Comparison of ENCODE assay signal across 8 cellular contexts in genomic region chr20:3847419-3847940, GRCh38. TPM values are rescaled to one million over a fixed set of nuclear protein-coding genes. Genes with fewer than 3 reads are reported as not detected.
DNase-seq lines count a peak whose midpoint lies in the region; ATAC-seq and TF ChIP-seq lines count a peak whose summit lies in the region.

No MANE protein-coding gene starts in this region.

- H3K27me3 Mint-ChIP-seq in activated B cell treated with CpG ODN at 0.5 μM for 24 hours: no peaks in the 10 kb centered on the region

- H3K36me3 Mint-ChIP-seq in activated B cell treated with CpG ODN at 0.5 μM for 24 hours (ENCODE audit: low read depth): peaks cover 8% of the 10 kb centered on the region

- ATAC-seq in activated B cell treated with CpG ODN at 0.5 μM for 24 hours (ENCODE audit: low read depth) (no peak), right cardiac atrium (no peak), HG02763 (IDR thresholded peaks at IDR 0.05; ENCODE audit: unreplicated experiment) (no peak), HG03521 (IDR thresholded peaks at IDR 0.05; ENCODE audit: unreplicated experiment) (no peak)

- H3K27ac Mint-ChIP-seq in activated B cell treated with CpG ODN at 0.5 μM for 24 hours: peak overlapping the region; percentile 80

- H3K9ac ChIP-seq in skeletal muscle tissue (ENCODE audit: low read depth in 1 of 3, low read length in 3 of 3): peak overlapping the region; percentile 87 to 99 (median 99)

- peak overlapping the region; percentile 88 for H3K4me3 Mint-ChIP-seq in activated B cell treated with CpG ODN at 0.5 μM for 24 hours

- peak; percentile 2 for DNase-seq in DMS153 (lab: John Stamatoyannopoulos, UW)
- no peak for DNase-seq in DMS153 treated with DMSO at 0.1 percent for 48 hours (lab: John Stamatoyannopoulos, UW; ENCODE audit: unreplicated experiment)
- no peak for DNase-seq in activated B cell treated with CpG ODN at 0.5 μM for 24 hours
- no peak for DNase-seq in right cardiac atrium
- DNase-seq in mesenteric fat pad (ENCODE audit: low spot score): no peak

- peaks cover 0 to 2% (median 2%) of the 10 kb centered on the region in 3 donors for H3K36me3 ChIP-seq in skeletal muscle tissue (ENCODE audit: control insufficient read depth in 3 of 3, insufficient read depth in 3 of 3, low read length in 3 of 3)

- no peak for TF ChIP-seq CTCF in activated B cell treated with CpG ODN at 0.5 μM for 24 hours (IDR thresholded peaks at IDR 0.05)

- H3K4me1 ChIP-seq in right cardiac atrium (ENCODE audit: control insufficient read depth, insufficient read depth, low read length) (peaks cover 14% of the 10 kb centered on the region), skeletal muscle tissue (ENCODE audit: control insufficient read depth in 3 of 3, insufficient read depth in 3 of 3, low read length in 3 of 3) (peaks cover 11 to 27% (median 22%) of the 10 kb centered on the region in 3 donors)

- peaks cover 26% of the 10 kb centered on the region for H3K4me1 Mint-ChIP-seq in activated B cell treated with CpG ODN at 0.5 μM for 24 hours

- peak overlapping the region; percentile 79 for H3K4me3 ChIP-seq in right cardiac atrium (ENCODE audit: low read length)
- peak overlapping the region; percentile 89 to 97 (median 93) for H3K4me3 ChIP-seq in skeletal muscle tissue (ENCODE audit: low read length in 3 of 3)

- H3K9me3 Mint-ChIP-seq in activated B cell treated with CpG ODN at 0.5 μM for 24 hours: no peaks in the 10 kb centered on the region

- H3K27ac ChIP-seq in right cardiac atrium (ENCODE audit: low read length): peak overlapping the region; percentile 93
- H3K27ac ChIP-seq in skeletal muscle tissue (ENCODE audit: low read depth, low read length): peak overlapping the region; percentile 93

- CTCF ChIA-PET in activated B cell treated with CpG ODN at 0.5 μM for 24 hours (lab: Charles Lee): no interaction called here

- intact Hi-C loops in activated B cell treated with CpG ODN at 0.5 μM for 24 hours (cut with micrococcal nuclease) (loop anchor here (2.0 kb wide), 2 partner anchors 51 to 61 kb away; partner anchors contain the start of genes CDC25B and CENPB), right cardiac atrium (cut with DNase I) (no loop called here)

- 22% methylated on average over 8 of the region's 8 CpGs for WGBS in right cardiac atrium

- POLR2A ChIA-PET in activated B cell treated with CpG ODN at 0.5 μM for 24 hours (lab: Charles Lee): interaction anchor here (1.0 kb wide), 1 partner anchor 61 kb away, joined by 4 read pairs; the partner anchor contains the start of gene CENPB

- no peaks in the 10 kb centered on the region for H3K9me3 ChIP-seq in right cardiac atrium (ENCODE audit: control insufficient read depth, low read length)
- H3K9me3 ChIP-seq in skeletal muscle tissue (ENCODE audit: control insufficient read depth in 3 of 3, low read length in 3 of 3): no peaks in the 10 kb centered on the region

- H3K27me3 ChIP-seq in right cardiac atrium (ENCODE audit: control insufficient read depth, insufficient read depth): no peaks in the 10 kb centered on the region
- H3K27me3 ChIP-seq in skeletal muscle tissue (ENCODE audit: control insufficient read depth in 3 of 3, insufficient read depth in 3 of 3, low read length in 3 of 3): no peaks in the 10 kb centered on the region

RNA-seq across cellular contexts. Expression of gene MAVS, which starts 0.8 kb away (rescaled TPM):
- total RNA-seq in activated B cell treated with CpG ODN at 0.5 μM for 24 hours (33.5 and 39.7 TPM in 2 replicates), right cardiac atrium (10 to 100 TPM; 28.5 to 32.6 (median 30.1) TPM), skeletal muscle tissue (14.6 TPM), mesenteric fat pad (43.5 TPM)
- 30.0 TPM for polyA plus RNA-seq in right cardiac atrium

RNA-seq across cellular contexts. Expression of gene AP5S1, which starts 27.1 kb away (rescaled TPM):
- total RNA-seq in activated B cell treated with CpG ODN at 0.5 μM for 24 hours: 13.4 and 13.5 TPM in 2 replicates
- 10 to 100 TPM; 12.3 to 17.2 (median 13.5) TPM for total RNA-seq in right cardiac atrium
- polyA plus RNA-seq in right cardiac atrium: 12.5 TPM
- total RNA-seq in skeletal muscle tissue: 8.9 TPM
- 13.2 TPM for total RNA-seq in mesenteric fat pad

RNA-seq across cellular contexts. Expression of gene PANK2, which starts 41.7 kb away (rescaled TPM):
- total RNA-seq in activated B cell treated with CpG ODN at 0.5 μM for 24 hours: 52.1 and 55.0 TPM in 2 replicates
- 10 to 100 TPM; 22.1 to 24.4 (median 23.2) TPM for total RNA-seq in right cardiac atrium
- polyA plus RNA-seq in right cardiac atrium: 16.2 TPM
- 39.7 TPM for total RNA-seq in skeletal muscle tissue
- 31.1 TPM for total RNA-seq in mesenteric fat pad

RNA-seq across cellular contexts. Expression of gene CDC25B, which starts 51.4 kb away (rescaled TPM):
- 21.6 and 24.3 TPM in 2 replicates for total RNA-seq in activated B cell treated with CpG ODN at 0.5 μM for 24 hours
- 10 to 100 TPM in 3 of 4 donors, 1 to 10 TPM in 1; 10.0 to 12.2 (median 11.4) TPM for total RNA-seq in right cardiac atrium
- 7.9 TPM for polyA plus RNA-seq in right cardiac atrium
- total RNA-seq in skeletal muscle tissue: 28.7 TPM
- total RNA-seq in mesenteric fat pad: 18.0 TPM
